Comparison of ENCODE assay signal across 1 cellular context in the genomic region with DNA sequence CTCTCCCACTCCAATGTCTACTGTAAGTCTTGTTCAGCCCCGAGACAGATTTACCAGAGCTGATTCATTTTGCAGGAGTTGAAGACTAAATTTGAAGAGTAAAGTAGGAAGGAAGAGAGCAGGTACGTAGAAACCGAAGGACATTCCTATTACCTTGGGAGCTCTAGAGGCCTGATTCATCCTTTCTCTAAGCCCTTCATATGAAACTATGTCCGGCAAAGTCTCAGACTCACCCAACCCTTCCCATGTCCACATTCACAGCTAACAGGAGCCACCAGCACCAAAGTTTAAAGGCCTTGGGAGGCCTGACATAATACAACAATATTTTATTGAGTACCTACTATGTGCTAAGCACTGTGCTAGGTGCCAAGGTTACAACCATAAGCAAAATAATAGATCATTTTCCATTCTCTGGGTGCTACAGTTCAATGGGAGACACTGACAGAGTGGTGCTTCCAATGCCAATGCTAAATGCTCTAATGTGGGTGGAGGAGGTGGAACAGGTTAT.
TF ChIP-seq lines count a peak whose summit lies in the region.

No MANE protein-coding gene starts in this region.

TF ChIP-seq in GM23338, 12 proteins besides CTCF, POLR2A, EP300 and RAD21 (continued from another document):
- TF ChIP-seq ZNF462 (CRISPR knock-in tag; IDR thresholded peaks at IDR 0.05): no peak
- no peak for TF ChIP-seq POLR2AphosphoS5 (IDR thresholded peaks at IDR 0.05; ENCODE audit: low read depth)
- TF ChIP-seq NANOG (IDR thresholded peaks at IDR 0.05; ENCODE audit: borderline replicate concordance): no peak
- TF ChIP-seq, protein P1, sequence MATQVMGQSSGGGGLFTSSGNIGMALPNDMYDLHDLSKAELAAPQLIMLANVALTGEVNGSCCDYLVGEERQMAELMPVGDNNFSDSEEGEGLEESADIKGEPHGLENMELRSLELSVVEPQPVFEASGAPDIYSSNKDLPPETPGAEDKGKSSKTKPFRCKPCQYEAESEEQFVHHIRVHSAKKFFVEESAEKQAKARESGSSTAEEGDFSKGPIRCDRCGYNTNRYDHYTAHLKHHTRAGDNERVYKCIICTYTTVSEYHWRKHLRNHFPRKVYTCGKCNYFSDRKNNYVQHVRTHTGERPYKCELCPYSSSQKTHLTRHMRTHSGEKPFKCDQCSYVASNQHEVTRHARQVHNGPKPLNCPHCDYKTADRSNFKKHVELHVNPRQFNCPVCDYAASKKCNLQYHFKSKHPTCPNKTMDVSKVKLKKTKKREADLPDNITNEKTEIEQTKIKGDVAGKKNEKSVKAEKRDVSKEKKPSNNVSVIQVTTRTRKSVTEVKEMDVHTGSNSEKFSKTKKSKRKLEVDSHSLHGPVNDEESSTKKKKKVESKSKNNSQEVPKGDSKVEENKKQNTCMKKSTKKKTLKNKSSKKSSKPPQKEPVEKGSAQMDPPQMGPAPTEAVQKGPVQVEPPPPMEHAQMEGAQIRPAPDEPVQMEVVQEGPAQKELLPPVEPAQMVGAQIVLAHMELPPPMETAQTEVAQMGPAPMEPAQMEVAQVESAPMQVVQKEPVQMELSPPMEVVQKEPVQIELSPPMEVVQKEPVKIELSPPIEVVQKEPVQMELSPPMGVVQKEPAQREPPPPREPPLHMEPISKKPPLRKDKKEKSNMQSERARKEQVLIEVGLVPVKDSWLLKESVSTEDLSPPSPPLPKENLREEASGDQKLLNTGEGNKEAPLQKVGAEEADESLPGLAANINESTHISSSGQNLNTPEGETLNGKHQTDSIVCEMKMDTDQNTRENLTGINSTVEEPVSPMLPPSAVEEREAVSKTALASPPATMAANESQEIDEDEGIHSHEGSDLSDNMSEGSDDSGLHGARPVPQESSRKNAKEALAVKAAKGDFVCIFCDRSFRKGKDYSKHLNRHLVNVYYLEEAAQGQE (IDR thresholded peaks at IDR 0.05; ENCODE audit: unreplicated experiment): no peak
- TF ChIP-seq ETS1 (IDR thresholded peaks at IDR 0.05): no peak
- TF ChIP-seq ZNF331 (CRISPR knock-in tag; IDR thresholded peaks at IDR 0.05; ENCODE audit: low read depth): no peak
- TF ChIP-seq JUNB (IDR thresholded peaks at IDR 0.05; ENCODE audit: unreplicated experiment): no peak
- no peak for TF ChIP-seq EZH2 (IDR thresholded peaks at IDR 0.05; ENCODE audit: low read depth, unreplicated experiment)
